In genomic region chr6:84771732-84772131, GRCh38 we compare ENCODE assay signal across 25 cellular contexts. TPM values are rescaled to one million over a fixed set of nuclear protein-coding genes. Genes with fewer than 3 reads are reported as not detected.
A peak's percentile ranks its signal among the peaks of the same experiment; 100 is the strongest.
DNase-seq lines count a peak whose midpoint lies in the region; ATAC-seq and TF ChIP-seq lines count a peak whose summit lies in the region.
"Had no signal": no experiment of that assay in that cellular context is flagged by ENCODE, and none has a peak within 500 bp of the region (broad histone marks: within the 10 kb centered on the region; RNA-seq: fewer than 3 reads in every experiment).

No MANE protein-coding gene starts in this region.

- H3K4me3 ChIP-seq in heart left ventricle (peak overlapping the region in 5 of 12 donors; percentile 52 to 65 (median 61)), astrocyte of the spinal cord (ENCODE audit: low read depth, low read length) (no peak overlapping the region), tibial artery (peak overlapping the region; percentile 62 to 79)
- H3K4me3 ChIP-seq: lower lobe of right lung, SK-N-MC had no signal

- no peak for TF ChIP-seq POLR2A in heart left ventricle (IDR thresholded peaks at IDR 0.05)

- TF ChIP-seq CTCF in heart left ventricle (IDR thresholded peaks at IDR 0.05): no peak
- TF ChIP-seq CTCF in astrocyte of the spinal cord (IDR thresholded peaks at IDR 0.05; ENCODE audit: low read depth, low read length): peak; percentile 13
- no peak for TF ChIP-seq CTCF in tibial artery (IDR thresholded peaks at IDR 0.05)

- peaks cover 26 to 99% (median 79%) of the 10 kb centered on the region in 9 donors for H3K27me3 ChIP-seq in heart left ventricle
- no peaks in the 10 kb centered on the region for H3K27me3 ChIP-seq in tibial artery

- intact Hi-C loops in heart left ventricle (cut with DNase I) (loop anchor here in 4 of 10 donors (5.0 to 10.0 kb wide), 4 partner anchors 233 to 349 kb away; no protein-coding TSS in a partner anchor), cardiac septum (cut with DNase I) (loop anchor here (10.0 kb wide), 1 partner anchor 347 kb away; no protein-coding TSS in a partner anchor), tibial artery (cut with DNase I; ENCODE audit: low total_unique reads) (loop anchor here (2.0 to 10.0 kb wide), 2 partner anchors 13 to 553 kb away; no protein-coding TSS in a partner anchor)

- DNase-seq in heart left ventricle (no peak), cardiac septum (ENCODE audit: low spot score) (no peak), astrocyte of the spinal cord (ENCODE audit: low read depth, low spot score) (peak; percentile 57), iPS-NIHi7 (ENCODE audit: extremely low spot score) (peak; percentile 11), tibial artery (no peak), SKM-1 treated with dmso at 0.1 percent for 144 hours (lab: John Stamatoyannopoulos, UW; ENCODE audit: unreplicated experiment) (no peak), OCI-M1 (lab: John Stamatoyannopoulos, UW) (no peak), AG20443 (ENCODE audit: low spot score) (no peak)
- DNase-seq: ACHN; activated CD4-positive, alpha-beta T cell treated with anti-CD3 and anti-CD28 coated beads for 48 hours; activated naive CD4-positive, alpha-beta T cell treated with anti-CD3 and anti-CD28 coated beads, Interleukin-2, amount 50 U/mL, for 16 hours; anterior cingulate cortex; C1 segment of cervical spinal cord; Calu3; DND-41; hypothalamus; islet precursor cell; Karpas-422; lower lobe of right lung; MV-4-11; NCI-H524 had no signal

- 14 to 24% (median 17%) methylated on average over 12 of the region's 12 CpGs for whole genome bisulfite sequencing in heart left ventricle, 4 donors

- H3K36me3 ChIP-seq in heart left ventricle (no peaks in the 10 kb centered on the region), tibial artery (no peaks in the 10 kb centered on the region)
- H3K36me3 ChIP-seq: lower lobe of right lung, neutrophil had no signal

- H3K9me3 ChIP-seq in heart left ventricle (no peaks in the 10 kb centered on the region), tibial artery (no peaks in the 10 kb centered on the region)
- H3K9me3 ChIP-seq: lower lobe of right lung, neutrophil had no signal

- in situ Hi-C loops in astrocyte of the spinal cord (cut with HindIII; ENCODE audit: low sequenced_read_pairs): no loop called here

- peak overlapping the region in 7 of 12 donors; percentile 1 to 80 (median 44) for H3K27ac ChIP-seq in heart left ventricle
- H3K27ac ChIP-seq in tibial artery: peak overlapping the region; percentile 99 to 100
- H3K27ac ChIP-seq: lower lobe of right lung, neutrophil, SK-N-MC had no signal

- H3K4me1 ChIP-seq in heart left ventricle: peaks cover 0 to 19% (median 2%) of the 10 kb centered on the region in 12 donors
- peaks cover 0 to 13% (median 6%) of the 10 kb centered on the region in 4 donors for H3K4me1 ChIP-seq in tibial artery

- no peak for ATAC-seq in heart left ventricle
- ATAC-seq: lower lobe of right lung had no signal

RNA-seq across cellular contexts. Expression of gene TBX18, which starts 7.3 kb away (rescaled TPM):
- total RNA-seq in heart left ventricle: 10 to 100 TPM in 1 of 9 donors, 1 to 10 TPM in 8; 1.3 to 14.9 (median 3.8) TPM
- 1 to 10 TPM; 1.7 to 2.1 TPM for polyA plus RNA-seq in heart left ventricle
- total RNA-seq in cardiac septum: 4.6 TPM
- total RNA-seq: activated T-helper 1 cell treated with anti-CD3 and anti-CD28 coated beads, Interleukin-12 subunit alpha, Interleukin-12 subunit beta, Interleukin-2, Interleukin-4 antibody, amounts not matched to agents 30 ng/mL and 10 ng/mL and 1 ng/mL, durations not matched to agents 14 hours and 24 hours and 36 hours; T-helper 2 cell treated with Interferon-gamma antibody and Interleukin-4, amounts not matched to agents 100 ng/mL and 5 ng/mL, for 36 hours had no signal

Comparison
In these comparisons a context has a peak if more than half of its experiments do, and no peak if none do; other contexts are left out.
1. DNase-seq: peak in astrocyte of the spinal cord (single experiment) and iPS-NIHi7 (single experiment); none in heart left ventricle (0 of 5), cardiac septum (single experiment), tibial artery (0 of 2), SKM-1 treated with dmso at 0.1 percent for 144 hours (single experiment), OCI-M1 (single experiment) and AG20443 (single experiment).